ENCODE assay signal across 19 cellular contexts in genomic region chr7:35970458-35970857, GRCh38.
DNase-seq lines count a peak whose midpoint lies in the region; ATAC-seq and TF ChIP-seq lines count a peak whose summit lies in the region.
"Had no signal": no experiment of that assay in that cellular context is flagged by ENCODE, and none has a peak within 500 bp of the region (broad histone marks: within the 10 kb centered on the region; RNA-seq: fewer than 3 reads in every experiment).

No MANE protein-coding gene starts in this region.

- POLR2A ChIA-PET in activated CD4-positive, alpha-beta T cell treated with anti-CD3 and anti-CD28 coated beads for 36 hours (lab: Charles Lee) = interaction anchor here (0.5 kb wide), 1 partner anchor 47 kb away, joined by 3 read pairs; no protein-coding TSS in a partner anchor

- H3K9me3 Mint-ChIP-seq in activated CD4-positive, alpha-beta T cell treated with anti-CD3 and anti-CD28 coated beads for 36 hours (ENCODE audit: low read depth) = no peaks in the 10 kb centered on the region
- H3K9me3 Mint-ChIP-seq: CD14-positive monocyte; CD4-positive, alpha-beta memory T cell; CD4-positive, CD25-positive, alpha-beta regulatory T cell; CD8-positive, alpha-beta memory T cell had no signal

- peaks cover 3% of the 10 kb centered on the region for H3K4me1 Mint-ChIP-seq in activated CD4-positive, alpha-beta T cell treated with anti-CD3 and anti-CD28 coated beads for 36 hours

- DNase-seq in activated CD4-positive, alpha-beta T cell treated with anti-CD3 and anti-CD28 coated beads for 36 hours = no peak
- DNase-seq in activated CD4-positive, alpha-beta T cell treated with anti-CD3 and anti-CD28 coated beads, Interleukin-2, amount 50 U/mL, for 48 hours = no peak
- no peak for DNase-seq in mesenteric fat pad (ENCODE audit: low spot score)
- DNase-seq: AML-193; BE2C; C1 segment of cervical spinal cord; CD4-positive, alpha-beta memory T cell; CD4-positive, CD25-positive, alpha-beta regulatory T cell; CD8-positive, alpha-beta memory T cell; COR-L47; DMS 273 treated with DMSO at 0.1 percent for 48 hours; DMS153; DMS79; DND-41; EL; GDM1 had no signal

- no peak overlapping the region for H3K27ac Mint-ChIP-seq in activated CD4-positive, alpha-beta T cell treated with anti-CD3 and anti-CD28 coated beads for 36 hours
- H3K27ac Mint-ChIP-seq: CD4-positive, alpha-beta memory T cell; CD4-positive, CD25-positive, alpha-beta regulatory T cell; CD8-positive, alpha-beta memory T cell had no signal

- intact Hi-C loops in activated CD4-positive, alpha-beta T cell treated with anti-CD3 and anti-CD28 coated beads for 36 hours (cut with DNase I, micrococcal nuclease) = no loop called here

- H3K27me3 Mint-ChIP-seq in activated CD4-positive, alpha-beta T cell treated with anti-CD3 and anti-CD28 coated beads for 36 hours = peaks cover 18% of the 10 kb centered on the region

- H3K4me3 Mint-ChIP-seq in activated CD4-positive, alpha-beta T cell treated with anti-CD3 and anti-CD28 coated beads for 36 hours = peak overlapping the region; percentile 2
- H3K4me3 Mint-ChIP-seq: CD4-positive, alpha-beta memory T cell; CD4-positive, CD25-positive, alpha-beta regulatory T cell; CD8-positive, alpha-beta memory T cell had no signal

- H3K36me3 Mint-ChIP-seq in activated CD4-positive, alpha-beta T cell treated with anti-CD3 and anti-CD28 coated beads for 36 hours (ENCODE audit: low read depth) = no peaks in the 10 kb centered on the region
- H3K36me3 Mint-ChIP-seq: CD14-positive monocyte; CD4-positive, alpha-beta memory T cell; CD8-positive, alpha-beta memory T cell had no signal

- ATAC-seq in activated CD4-positive, alpha-beta T cell treated with anti-CD3 and anti-CD28 coated beads for 36 hours = no peak
- ATAC-seq in SK-N-SH treated with all-trans-retinoic acid at 6 μM for 48 hours (no peak), GM19035 (IDR thresholded peaks at IDR 0.05; ENCODE audit: unreplicated experiment) (no peak)

- CTCF ChIA-PET in activated CD4-positive, alpha-beta T cell treated with anti-CD3 and anti-CD28 coated beads for 36 hours (lab: Charles Lee) = interaction anchor here (1.0 to 1.1 kb wide), 3 partner anchors 12 to 273 kb away, joined by 3 to 6 read pairs (median 3); no protein-coding TSS in a partner anchor

TF ChIP-seq in SK-N-SH treated with all-trans-retinoic acid at 6 μM for 48 hours, 23 proteins besides CTCF, POLR2A, EP300 and RAD21:
- TF ChIP-seq CSDC2 (CRISPR knock-in tag; IDR thresholded peaks at IDR 0.05) = no peak
- TF ChIP-seq ZNF8 (CRISPR knock-in tag; IDR thresholded peaks at IDR 0.05) = no peak
- 0 out of 2 replicates have a peak, but pooled peaks have one; percentile 17 for TF ChIP-seq TSHZ2 (CRISPR knock-in tag; IDR thresholded peaks at IDR 0.05)
- no peak for TF ChIP-seq TOX (CRISPR knock-in tag; IDR thresholded peaks at IDR 0.05; ENCODE audit: borderline replicate concordance)
- no peak for TF ChIP-seq OSR1 (CRISPR knock-in tag; IDR thresholded peaks at IDR 0.05)
- TF ChIP-seq PPARA (CRISPR knock-in tag; IDR thresholded peaks at IDR 0.05; ENCODE audit: borderline replicate concordance) = no peak
- TF ChIP-seq CREB5 (CRISPR knock-in tag; IDR thresholded peaks at IDR 0.05; ENCODE audit: low read depth) = no peak
- TF ChIP-seq TCF4 (CRISPR knock-in tag; IDR thresholded peaks at IDR 0.05; ENCODE audit: borderline replicate concordance) = peak; percentile 55; the same call in 1 of the 2 replicates
- no peak for TF ChIP-seq BACH2 (CRISPR knock-in tag; IDR thresholded peaks at IDR 0.05; ENCODE audit: borderline replicate concordance)
- TF ChIP-seq ISL1 (CRISPR knock-in tag; IDR thresholded peaks at IDR 0.05) = no peak
- no peak for TF ChIP-seq PATZ1 (CRISPR knock-in tag; IDR thresholded peaks at IDR 0.05; ENCODE audit: borderline replicate concordance)
- no peak for TF ChIP-seq ZFP30 (CRISPR knock-in tag; IDR thresholded peaks at IDR 0.05)
